Comparison of ENCODE assay signal across 10 cellular contexts in genomic region chr11:46210133-46210636, GRCh38.
A peak's percentile ranks its signal among the peaks of the same experiment; 100 is the strongest.
DNase-seq lines count a peak whose midpoint lies in the region; ATAC-seq, FAIRE-seq and TF ChIP-seq lines count a peak whose summit lies in the region.
"Had no signal": no experiment of that assay in that cellular context is flagged by ENCODE, and none has a peak within 500 bp of the region (broad histone marks: within the 10 kb centered on the region; RNA-seq: fewer than 3 reads in every experiment).

No MANE protein-coding gene starts in this region.

- no peak overlapping the region for H3K9ac ChIP-seq in fibroblast of lung (ENCODE audit: insufficient read depth, low read length)

- TF ChIP-seq CTCF in fibroblast of lung (conservative IDR thresholded peaks at IDR 0.05 in 1 of 2, IDR thresholded peaks at IDR 0.05 in 1 of 2; ENCODE audit: low read depth in 1 of 2, low read length in 2 of 2) = no peak

- no peak overlapping the region for H3K27ac ChIP-seq in fibroblast of lung (ENCODE audit: insufficient read depth, low read length)

- H2AFZ ChIP-seq in fibroblast of lung (ENCODE audit: low read length) = no peak overlapping the region

- no peaks in the 10 kb centered on the region for H3K9me3 ChIP-seq in fibroblast of lung (ENCODE audit: control insufficient read depth, insufficient read depth, low read depth, low read length)

- no peaks in the 10 kb centered on the region for H4K20me1 ChIP-seq in fibroblast of lung (ENCODE audit: control insufficient read depth, extremely low read depth, insufficient read depth, low read length)

- peak; percentile 22 for DNase-seq in activated T-cell treated with anti-CD3 and anti-CD28 coated beads, Interleukin-2, amount 50 U/mL, for 48 hours
- DNase-seq in activated T-cell treated with anti-CD3 and anti-CD28 coated beads for 4 hours (no peak), RKO (ENCODE audit: low spot score) (peak; percentile 61), fibroblast of lung (ENCODE audit: low read depth in 2 of 2) (peak; percentile 62 to 77), urothelium cell line (ENCODE audit: low spot score) (peak; percentile 68), left colon (no peak), NCI-H1436 (lab: John Stamatoyannopoulos, UW) (no peak)
- DNase-seq: stimulated activated CD4-positive, alpha-beta T cell treated with anti-CD3 and anti-CD28 coated beads, Interleukin-4, amount 100 ng/mL, for 24 hours had no signal

- ATAC-seq in left colon = no peak
- ATAC-seq in GM18909 (IDR thresholded peaks at IDR 0.05; ENCODE audit: poor library complexity, unreplicated experiment) = no peak

- H3K27me3 ChIP-seq in fibroblast of lung (ENCODE audit: control insufficient read depth, insufficient read depth, low read length) = peaks cover under 1% of the 10 kb centered on the region

- no peaks in the 10 kb centered on the region for H3K36me3 ChIP-seq in fibroblast of lung (ENCODE audit: control insufficient read depth, insufficient read depth, low read length)

- peak overlapping the region; percentile 48 for H3K4me2 ChIP-seq in fibroblast of lung (ENCODE audit: extremely low read depth, insufficient read depth, low read length)

- intact Hi-C loops in left colon (cut with DNase I, micrococcal nuclease) = no loop called here

- no peaks in the 10 kb centered on the region for H3K79me2 ChIP-seq in fibroblast of lung (ENCODE audit: control insufficient read depth, insufficient read depth, low read length)

- H3K4me3 ChIP-seq in fibroblast of lung (replicated peaks in 1 of 4; ENCODE audit: control extremely low read depth in 1 of 4, insufficient read depth in 1 of 4, low read depth in 3 of 4, low read length in 4 of 4) = no peak overlapping the region

- FAIRE-seq in urothelium cell line (lab: Jason Lieb, UNC) = no peak
- FAIRE-seq: keratinocyte had no signal

- peaks cover 2% of the 10 kb centered on the region for H3K4me1 ChIP-seq in fibroblast of lung (ENCODE audit: control insufficient read depth, extremely low read depth, insufficient read depth, low read length)

Comparison
In these comparisons a context has a peak if more than half of its experiments do, and no peak if none do; other contexts are left out.
1. DNase-seq: peak in activated T-cell treated with anti-CD3 and anti-CD28 coated beads, Interleukin-2, amount 50 U/mL, for 48 hours (2 of 2), RKO (single experiment), fibroblast of lung (2 of 2) and urothelium cell line (single experiment); none in activated T-cell treated with anti-CD3 and anti-CD28 coated beads for 4 hours (single experiment), left colon (0 of 2) and NCI-H1436 (single experiment).